7 cellular contexts compared by ENCODE assay signal in the genomic region with DNA sequence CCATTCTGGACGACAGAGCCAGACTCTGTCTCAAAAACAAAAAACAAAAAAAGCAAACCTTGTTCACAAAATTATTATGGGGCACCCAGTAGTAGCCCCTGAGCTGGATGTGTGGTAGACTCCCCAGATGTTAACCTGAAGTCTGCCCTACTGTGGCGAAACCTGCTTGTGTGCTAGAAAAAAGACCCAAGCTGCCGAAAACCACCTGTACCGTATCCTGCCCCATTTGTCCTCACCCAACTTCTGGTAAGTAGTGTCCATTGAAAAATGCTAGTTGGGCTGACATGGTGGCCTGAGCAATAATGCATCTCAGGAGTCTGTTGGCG. TPM values are rescaled to one million over a fixed set of nuclear protein-coding genes. Genes with fewer than 3 reads are reported as not detected.
A peak's percentile ranks its signal among the peaks of the same experiment; 100 is the strongest.
DNase-seq lines count a peak whose midpoint lies in the region; ATAC-seq, FAIRE-seq and TF ChIP-seq lines count a peak whose summit lies in the region.

No MANE protein-coding gene starts in this region.

- peaks cover 12 to 27% of the 10 kb centered on the region in 2 donors for H3K27me3 Mint-ChIP-seq in natural killer cell treated with Interleukin-12 subunit alpha and Interleukin-12 subunit beta and Interleukin-15 and Interleukin-18, amount 100 ng/mL, for 72 hours

- H3K4me3 Mint-ChIP-seq in natural killer cell treated with Interleukin-12 subunit alpha and Interleukin-12 subunit beta and Interleukin-15 and Interleukin-18, amount 100 ng/mL, for 72 hours = peak overlapping the region; percentile 80

- peaks cover 17% of the 10 kb centered on the region; the same call in 1 of the 2 replicates for H3K79me2 ChIP-seq in Loucy (ENCODE audit: insufficient read depth, low read length)

- H3K36me3 ChIP-seq in Loucy (ENCODE audit: insufficient read depth, low read length) = no peaks in the 10 kb centered on the region

- peaks cover 48 to 49% of the 10 kb centered on the region in 2 donors for H3K4me1 Mint-ChIP-seq in natural killer cell treated with Interleukin-12 subunit alpha and Interleukin-12 subunit beta and Interleukin-15 and Interleukin-18, amount 100 ng/mL, for 72 hours (ENCODE audit: low read depth in 2 of 2)

- H3K4me3 ChIP-seq in Loucy (ENCODE audit: low read length, poor library complexity, severe bottlenecking) = peak overlapping the region; percentile 9

- no peak for TF ChIP-seq CTCF in Loucy (conservative IDR thresholded peaks at IDR 0.05; ENCODE audit: low read length)

- no peak overlapping the region for H2AFZ ChIP-seq in Loucy (ENCODE audit: low read length)

- peaks cover 12% of the 10 kb centered on the region for H3K36me3 Mint-ChIP-seq in natural killer cell treated with Interleukin-12 subunit alpha and Interleukin-12 subunit beta and Interleukin-15 and Interleukin-18, amount 100 ng/mL, for 72 hours

- no peaks in the 10 kb centered on the region for H3K27me3 ChIP-seq in Loucy (ENCODE audit: insufficient read depth, low read length, poor library complexity, severe bottlenecking)

- ATAC-seq in GM19035 (IDR thresholded peaks at IDR 0.05; ENCODE audit: unreplicated experiment) = peak; percentile 21
- ATAC-seq in HG02678 (IDR thresholded peaks at IDR 0.05; ENCODE audit: unreplicated experiment) = peak; percentile 31
- ATAC-seq in natural killer cell treated with Interleukin-12 subunit alpha and Interleukin-12 subunit beta and Interleukin-15 and Interleukin-18, amount 100 ng/mL, for 72 hours = peak in 1 of 2 donors; percentile 26

- no peak overlapping the region for H3K9ac ChIP-seq in Loucy (ENCODE audit: low read depth, low read length, poor library complexity, severe bottlenecking)

- no peaks in the 10 kb centered on the region for H3F3A ChIP-seq in Loucy (ENCODE audit: low read depth)

- DNase-seq in natural killer cell treated with Interleukin-12 subunit alpha and Interleukin-12 subunit beta and Interleukin-15 and Interleukin-18, amount 100 ng/mL, for 72 hours (ENCODE audit: low spot score) = no peak
- no peak for DNase-seq in CD1c-positive myeloid dendritic cell (ENCODE audit: extremely low spot score)
- DNase-seq in NCI-H2029 treated with DMSO at 0.1 percent for 48 hours (lab: John Stamatoyannopoulos, UW) = no peak
- DNase-seq in H54 (ENCODE audit: insufficient read length, low spot score) = no peak

- peak overlapping the region; percentile 88 to 94 for H3K27ac Mint-ChIP-seq in natural killer cell treated with Interleukin-12 subunit alpha and Interleukin-12 subunit beta and Interleukin-15 and Interleukin-18, amount 100 ng/mL, for 72 hours

- no peaks in the 10 kb centered on the region for H3K9me3 ChIP-seq in Loucy (ENCODE audit: insufficient read depth, low read depth, low read length)

- TF ChIP-seq POLR2A in H54 (IDR thresholded peaks at IDR 0.05; ENCODE audit: low read depth, low read length) = no peak

- no peaks in the 10 kb centered on the region for H3K9me2 ChIP-seq in Loucy (replicated peaks; ENCODE audit: low read depth, low read length)

- peaks cover 31% of the 10 kb centered on the region for H3K4me1 ChIP-seq in Loucy (ENCODE audit: insufficient read depth, low read length, poor library complexity, severe bottlenecking)

- H3K9me3 Mint-ChIP-seq in natural killer cell treated with Interleukin-12 subunit alpha and Interleukin-12 subunit beta and Interleukin-15 and Interleukin-18, amount 100 ng/mL, for 72 hours = no peaks in the 10 kb centered on the region

- peak overlapping the region; percentile 6 for H3K4me2 ChIP-seq in Loucy (ENCODE audit: low read depth, low read length, poor library complexity, severe bottlenecking)

- no peak for FAIRE-seq in H54 (lab: Jason Lieb, UNC)

- no peaks in the 10 kb centered on the region for H4K20me1 ChIP-seq in Loucy (ENCODE audit: insufficient read depth, low read length, poor library complexity, severe bottlenecking)

RNA-seq across cellular contexts. Expression of a gene that starts 9.1 kb away (rescaled TPM):
- 10 to 100 TPM; 11.6 to 15.2 TPM for total RNA-seq in natural killer cell treated with Interleukin-12 subunit alpha and Interleukin-12 subunit beta and Interleukin-15 and Interleukin-18, amount 100 ng/mL, for 72 hours
